Comparison of ENCODE assay signal across 8 cellular contexts in the genomic region with DNA sequence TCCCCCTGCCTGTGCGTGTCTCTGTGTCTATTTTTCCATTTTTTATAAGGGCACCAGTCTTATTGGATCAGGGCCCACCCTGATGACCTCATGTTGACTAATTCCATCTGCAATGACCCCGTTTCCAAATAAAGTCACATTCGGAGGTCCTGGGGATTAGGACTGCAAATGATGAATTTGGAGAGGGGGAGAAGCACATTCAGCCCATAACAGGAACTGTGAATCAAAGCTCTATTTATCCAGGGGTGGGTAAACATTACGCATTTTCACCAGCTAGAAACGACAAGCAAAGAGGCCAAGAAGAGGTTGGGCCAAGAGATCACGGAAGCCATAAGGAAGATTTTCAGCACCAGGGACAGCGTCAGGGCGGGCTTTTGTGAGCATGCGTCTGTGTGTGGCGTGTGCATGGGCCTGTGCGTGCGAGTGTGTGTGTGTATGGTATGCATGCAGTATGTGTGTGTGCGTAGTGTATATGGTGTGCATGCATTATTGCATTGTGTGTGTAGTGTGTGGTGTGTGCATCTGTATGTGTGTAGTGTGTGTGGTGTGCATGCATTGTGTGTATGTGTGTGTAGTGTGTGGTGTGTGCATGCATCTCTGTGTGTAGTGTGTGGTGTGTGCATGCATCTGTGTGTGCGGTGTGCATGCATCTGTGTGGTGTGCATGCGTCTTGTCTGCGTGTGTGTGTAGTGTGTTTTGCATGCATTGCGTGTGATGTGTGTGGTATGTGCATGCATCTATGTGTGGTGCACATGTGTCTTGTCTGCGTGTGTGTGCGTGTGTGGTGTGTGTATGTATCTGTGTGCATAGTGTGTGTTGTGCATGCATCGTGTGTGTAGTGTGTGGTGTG. TPM values are rescaled to one million over a fixed set of nuclear protein-coding genes. Genes with fewer than 3 reads are reported as not detected.
DNase-seq lines count a peak whose midpoint lies in the region; ATAC-seq and TF ChIP-seq lines count a peak whose summit lies in the region.

No MANE protein-coding gene starts in this region.

- TF ChIP-seq CTCF in LNCaP clone FGC (IDR thresholded peaks at IDR 0.05; ENCODE audit: control insufficient read depth, extremely low read depth, insufficient read depth), result no peak
- TF ChIP-seq CTCF in fibroblast of the aortic adventitia (IDR thresholded peaks at IDR 0.05; ENCODE audit: insufficient read depth, low read length), result no peak

- no peaks in the 10 kb centered on the region for H3K9me3 Mint-ChIP-seq in CD4-positive, CD25-positive, alpha-beta regulatory T cell

- no peak overlapping the region for H3K27ac ChIP-seq in CD4-positive, CD25-positive, alpha-beta regulatory T cell (ENCODE audit: insufficient read depth, low read length, poor library complexity, severe bottlenecking)

- no peak for ATAC-seq in CD4-positive, CD25-positive, alpha-beta regulatory T cell (ENCODE audit: low read depth in 2 of 2)
- no peak for ATAC-seq in HG03045 (IDR thresholded peaks at IDR 0.05; ENCODE audit: unreplicated experiment)

- no peak overlapping the region for H3K27ac Mint-ChIP-seq in CD4-positive, CD25-positive, alpha-beta regulatory T cell

- peak in 2 of 3 donors; percentile 37 to 53 for DNase-seq in CD4-positive, CD25-positive, alpha-beta regulatory T cell
- DNase-seq in LNCaP clone FGC (ENCODE audit: low read depth) (peak; percentile 47), fibroblast of the aortic adventitia (ENCODE audit: low read depth) (peak; percentile 59), SK-N-DZ (ENCODE audit: low spot score) (no peak), GOT3 (lab: John Stamatoyannopoulos, UW) (no peak)
- DNase-seq in activated CD8-positive, alpha-beta memory T cell treated with anti-CD3 and anti-CD28 coated beads, Interleukin-2, amount 50 U/mL, for 48 hours, result peak; percentile 74
- peak; percentile 54 for DNase-seq in stimulated activated CD4-positive, alpha-beta T cell treated with anti-CD3 and anti-CD28 coated beads, Interleukin-4, amount 100 ng/mL, for 1 hour

- no peaks in the 10 kb centered on the region for H3K27me3 ChIP-seq in CD4-positive, CD25-positive, alpha-beta regulatory T cell (ENCODE audit: control insufficient read depth, insufficient read depth, low read length)

- no peaks in the 10 kb centered on the region for H3K36me3 Mint-ChIP-seq in CD4-positive, CD25-positive, alpha-beta regulatory T cell

- no peak overlapping the region for H3K4me3 Mint-ChIP-seq in CD4-positive, CD25-positive, alpha-beta regulatory T cell

- H3K36me3 ChIP-seq in CD4-positive, CD25-positive, alpha-beta regulatory T cell (ENCODE audit: control insufficient read depth, insufficient read depth, low read length), result no peaks in the 10 kb centered on the region

- no peaks in the 10 kb centered on the region for H3K9me3 ChIP-seq in CD4-positive, CD25-positive, alpha-beta regulatory T cell (ENCODE audit: control insufficient read depth in 2 of 2, low read length in 2 of 2)

- no peak overlapping the region for H3K4me3 ChIP-seq in CD4-positive, CD25-positive, alpha-beta regulatory T cell (ENCODE audit: low read depth, low read length)
- no peak overlapping the region for H3K4me3 ChIP-seq in LNCaP clone FGC (ENCODE audit: low read depth, low read length)
- no peak overlapping the region for H3K4me3 ChIP-seq in fibroblast of the aortic adventitia (ENCODE audit: low read depth, low read length)

- no peaks in the 10 kb centered on the region for H3K4me1 Mint-ChIP-seq in CD4-positive, CD25-positive, alpha-beta regulatory T cell

- H3K4me1 ChIP-seq in CD4-positive, CD25-positive, alpha-beta regulatory T cell (ENCODE audit: control insufficient read depth, insufficient read depth, low read length, poor library complexity, severe bottlenecking), result no peaks in the 10 kb centered on the region

- H3K27me3 Mint-ChIP-seq in CD4-positive, CD25-positive, alpha-beta regulatory T cell, result no peaks in the 10 kb centered on the region

RNA-seq across cellular contexts. Expression of a gene that starts 19.6 kb away (rescaled TPM):
- total RNA-seq in CD4-positive, CD25-positive, alpha-beta regulatory T cell, result 0.17 TPM
- not detected for polyA plus RNA-seq in CD4-positive, CD25-positive, alpha-beta regulatory T cell
- not detected in 2 replicates for total RNA-seq in fibroblast of the aortic adventitia (ENCODE audit: low replicate concordance)
- polyA plus RNA-seq in SK-N-DZ (2014; cell fraction: cytosol; rRNA removed), result 0.37 and 2.6 TPM in 2 replicates
- 2.1 and 2.8 TPM in 2 replicates for polyA plus RNA-seq in SK-N-DZ (2014; cell fraction: nucleus; rRNA removed)

RNA-seq across cellular contexts. Expression of a gene that starts 58.3 kb away (rescaled TPM):
- total RNA-seq in CD4-positive, CD25-positive, alpha-beta regulatory T cell, result 48.0 TPM
- polyA plus RNA-seq in CD4-positive, CD25-positive, alpha-beta regulatory T cell, result 10 to 100 TPM; 13.3 to 30.8 (median 20.4) TPM
- 20.4 and 38.3 TPM in 2 replicates for total RNA-seq in fibroblast of the aortic adventitia (ENCODE audit: low replicate concordance)
- 47.8 and 70.4 TPM in 2 replicates for polyA plus RNA-seq in SK-N-DZ (2014; cell fraction: cytosol; rRNA removed)
- polyA plus RNA-seq in SK-N-DZ (2014; cell fraction: nucleus; rRNA removed), result 72.9 and 104 TPM in 2 replicates

Comparison
In these comparisons a context has a peak if more than half of its experiments do, and no peak if none do; other contexts are left out.
1. DNase-seq: peak in CD4-positive, CD25-positive, alpha-beta regulatory T cell (2 of 3), LNCaP clone FGC (single experiment), activated CD8-positive, alpha-beta memory T cell treated with anti-CD3 and anti-CD28 coated beads, Interleukin-2, amount 50 U/mL, for 48 hours (single experiment), fibroblast of the aortic adventitia (single experiment) and stimulated activated CD4-positive, alpha-beta T cell treated with anti-CD3 and anti-CD28 coated beads, Interleukin-4, amount 100 ng/mL, for 1 hour (single experiment); none in SK-N-DZ (single experiment) and GOT3 (single experiment).